In genomic region chr15:88246666-88247446, GRCh38 we compare ENCODE assay signal across 8 cellular contexts. TPM values are rescaled to one million over a fixed set of nuclear protein-coding genes. Genes with fewer than 3 reads are reported as not detected.
DNase-seq lines count a peak whose midpoint lies in the region; ATAC-seq and TF ChIP-seq lines count a peak whose summit lies in the region.

No MANE protein-coding gene starts in this region.

- no peaks in the 10 kb centered on the region for H3K9me3 Mint-ChIP-seq in osteocyte (ENCODE audit: unreplicated experiment)

- no peaks in the 10 kb centered on the region for H3K9me3 ChIP-seq in gastroesophageal sphincter
- no peaks in the 10 kb centered on the region for H3K9me3 ChIP-seq in tibial artery

- intact Hi-C loops in tibial artery (cut with DNase I; ENCODE audit: low total_unique reads) = loop anchor here (5.0 to 10.0 kb wide), 4 partner anchors 122 to 668 kb away; partner anchors contain the start of gene MFGE8

- H3K4me3 ChIP-seq in gastroesophageal sphincter (no peak overlapping the region), tibial artery (peak overlapping the region; percentile 32)

- H3K36me3 Mint-ChIP-seq in osteocyte (ENCODE audit: unreplicated experiment) = no peaks in the 10 kb centered on the region

- peak; percentile 81 for ATAC-seq in GM21737 (IDR thresholded peaks at IDR 0.05; ENCODE audit: unreplicated experiment)
- peak; percentile 82 for ATAC-seq in gastroesophageal sphincter

- TF ChIP-seq CTCF in gastroesophageal sphincter (IDR thresholded peaks at IDR 0.05) (peak in 3 of 4 experiments; percentile 84 to 96 (median 92)), osteocyte (IDR thresholded peaks at IDR 0.05) (peak; percentile 96), tibial artery (IDR thresholded peaks at IDR 0.05) (peak; percentile 94 to 98)

- DNase-seq in EH (ENCODE audit: low read depth) = peak; percentile 70
- DNase-seq in KG1 (lab: John Stamatoyannopoulos, UW) = peak; percentile 49
- peak; percentile 37 for DNase-seq in SHP77 treated with DMSO at 0.1 percent for 48 hours (lab: John Stamatoyannopoulos, UW)
- peak; percentile 37 for DNase-seq in activated gamma-delta T cell (lab: John Stamatoyannopoulos, UW)
- peak; percentile 90 for DNase-seq in osteocyte (ENCODE audit: extremely low spot score, unreplicated experiment)
- DNase-seq in tibial artery = peak; percentile 67 to 88

- H3K27ac ChIP-seq in gastroesophageal sphincter (no peak overlapping the region), tibial artery (peak overlapping the region; percentile 78 to 93)

- TF ChIP-seq POLR2A in gastroesophageal sphincter (IDR thresholded peaks at IDR 0.05) = no peak

- H3K4me1 ChIP-seq in gastroesophageal sphincter (peaks cover 0 to 19% (median 6%) of the 10 kb centered on the region in 3 donors), tibial artery (peaks cover 0 to 93% (median 47%) of the 10 kb centered on the region in 4 donors)

- peaks cover 34% of the 10 kb centered on the region for H3K27me3 ChIP-seq in gastroesophageal sphincter
- no peaks in the 10 kb centered on the region for H3K27me3 ChIP-seq in tibial artery

- no peaks in the 10 kb centered on the region for H3K4me1 Mint-ChIP-seq in osteocyte (ENCODE audit: unreplicated experiment)

- no peak overlapping the region for H3K27ac Mint-ChIP-seq in osteocyte (ENCODE audit: unreplicated experiment)

- 20 to 52% methylated on average over 6 to 12 of the region's 27 CpGs for WGBS in gastroesophageal sphincter (ENCODE audit: low coverage in 1 of 2), 2 donors

- H3K36me3 ChIP-seq in gastroesophageal sphincter = no peaks in the 10 kb centered on the region
- no peaks in the 10 kb centered on the region for H3K36me3 ChIP-seq in tibial artery

- peaks cover 8% of the 10 kb centered on the region for H3K27me3 Mint-ChIP-seq in osteocyte (ENCODE audit: unreplicated experiment)

- H3K4me3 Mint-ChIP-seq in osteocyte (ENCODE audit: unreplicated experiment) = no peak overlapping the region

- no peak for TF ChIP-seq EP300 in gastroesophageal sphincter (IDR thresholded peaks at IDR 0.05)

RNA-seq across cellular contexts. Expression of gene NTRK3, which starts 9.7 kb away (rescaled TPM):
- 1 to 10 TPM in 3 of 4 donors, under 1 TPM in 1; 0.47 to 4.3 (median 1.5) TPM for total RNA-seq in gastroesophageal sphincter
- not detected in 2 replicates for total RNA-seq in osteocyte

Comparison
In these comparisons a context has a peak if more than half of its experiments do, and no peak if none do; other contexts are left out.
1. DNase-seq: peak in every context shown above with its lines; median percentile 90 in osteocyte; 78 in tibial artery; 70 in EH; 49 in KG1; 37 in SHP77 treated with DMSO at 0.1 percent for 48 hours; 37 in activated gamma-delta T cell.
2. H3K27ac ChIP-seq: peak in tibial artery (2 of 2); none in gastroesophageal sphincter (0 of 4).
3. H3K4me3 ChIP-seq: peak in tibial artery (2 of 2); none in gastroesophageal sphincter (0 of 2).
4. Peak in every context shown above with its lines, with median percentiles within 50 percentile points of each other: CTCF ChIP-seq.